In the genomic region with DNA sequence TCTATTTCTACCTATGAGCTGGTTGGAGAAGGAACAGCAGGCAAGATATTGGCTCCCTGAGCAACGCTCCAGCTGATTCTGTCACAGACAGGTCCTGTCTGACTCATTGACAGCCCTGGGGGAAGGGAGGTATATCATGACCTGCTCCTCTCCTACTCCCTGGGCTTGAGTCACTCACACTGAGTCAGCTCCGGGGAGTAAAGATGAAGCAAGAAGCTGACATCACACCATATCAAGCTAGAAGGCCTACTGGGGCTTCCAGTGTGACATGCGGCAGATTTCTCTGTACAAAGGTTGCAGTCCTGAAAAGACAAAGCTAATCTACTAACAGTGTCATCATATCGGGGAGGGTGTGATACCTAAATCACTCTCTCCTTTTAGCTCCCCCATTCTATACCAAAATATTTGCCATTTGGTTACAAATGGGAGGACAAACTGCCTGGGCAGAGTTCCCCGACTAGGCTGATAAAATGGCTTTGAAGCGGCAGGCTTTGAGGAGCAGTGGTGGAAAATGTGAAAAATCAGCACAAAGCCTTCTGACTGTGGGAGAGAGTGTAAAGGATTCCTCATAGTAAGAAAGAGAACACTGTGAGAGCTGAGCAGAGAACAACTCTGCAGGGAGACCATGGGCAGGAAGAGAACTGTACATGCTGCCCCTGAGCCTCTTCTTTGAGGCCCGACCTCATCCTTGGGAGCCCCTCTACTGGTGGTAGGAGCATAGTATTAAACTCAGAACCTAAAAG, we compare ENCODE assay signal across 9 cellular contexts. TPM values are rescaled to one million over a fixed set of nuclear protein-coding genes. Genes with fewer than 3 reads are reported as not detected.
DNase-seq lines count a peak whose midpoint lies in the region; ATAC-seq lines count a peak whose summit lies in the region.
"Had no signal": no experiment of that assay in that cellular context is flagged by ENCODE, and none has a peak within 500 bp of the region (broad histone marks: within the 10 kb centered on the region; RNA-seq: fewer than 3 reads in every experiment).

No MANE protein-coding gene starts in this region.

- peak overlapping the region; percentile 63 to 65 for H3K27ac ChIP-seq in mucosa of rectum (ENCODE audit: low read depth in 2 of 2, low read length in 2 of 2)
- H3K27ac ChIP-seq: BLaER1 had no signal

- no peaks in the 10 kb centered on the region for H3K9me3 ChIP-seq in mucosa of rectum (ENCODE audit: control insufficient read depth in 2 of 2, low read length in 2 of 2)
- H3K9me3 ChIP-seq: BLaER1 had no signal

- H3K36me3 ChIP-seq in mucosa of rectum (ENCODE audit: control insufficient read depth in 2 of 2, insufficient read depth in 2 of 2, low read length in 2 of 2): peaks cover 67 to 71% of the 10 kb centered on the region in 2 donors

- H3K27me3 ChIP-seq in mucosa of rectum (ENCODE audit: control insufficient read depth in 2 of 2, insufficient read depth in 2 of 2, low read length in 2 of 2): no peaks in the 10 kb centered on the region
- H3K27me3 ChIP-seq: BLaER1 had no signal

- peaks cover 0 to 14% of the 10 kb centered on the region in 2 donors for H3K4me1 ChIP-seq in mucosa of rectum (ENCODE audit: control insufficient read depth in 2 of 2, insufficient read depth in 2 of 2, low read length in 2 of 2)

- no peak overlapping the region for H3K4me3 ChIP-seq in mucosa of rectum (ENCODE audit: low read length in 2 of 2)
- H3K4me3 ChIP-seq: BLaER1 had no signal

- DNase-seq in NK-92 treated with Interleukin-12 subunit alpha and Interleukin-12 subunit beta, amount 100 ng/mL, for 24 hours (lab: John Stamatoyannopoulos, UW): peak; percentile 87
- DNase-seq in NK-92 (lab: John Stamatoyannopoulos, UW; ENCODE audit: unreplicated experiment) (no peak), dermis microvascular lymphatic vessel endothelial cell (ENCODE audit: low read depth in 2 of 2) (peak; percentile 60 to 96)
- peak; percentile 40 to 90 for DNase-seq in activated CD4-positive, alpha-beta T cell treated with anti-CD3 and anti-CD28 coated beads, Interleukin-2, amount 50 U/mL, for 24 hours (ENCODE audit: low read depth in 1 of 2, low spot score in 1 of 2)
- peak; percentile 84 for DNase-seq in stimulated activated CD8-positive, alpha-beta memory T cell treated with anti-CD3 and anti-CD28 coated beads, Interleukin-4, amount 100 ng/mL, for 48 hours

- ATAC-seq in GM18858 (IDR thresholded peaks at IDR 0.05; ENCODE audit: unreplicated experiment): no peak
- no peak for ATAC-seq in HG03045 (IDR thresholded peaks at IDR 0.05; ENCODE audit: unreplicated experiment)

- H3K9ac ChIP-seq in mucosa of rectum (ENCODE audit: low read depth in 1 of 2, low read length in 2 of 2): peak overlapping the region in 1 of 2 donors; percentile 27
- H3K9ac ChIP-seq: BLaER1 had no signal

RNA-seq across cellular contexts. Expression of a gene that starts 15.5 kb away (rescaled TPM):
- 29.7 and 38.1 TPM in 2 replicates for total RNA-seq in dermis microvascular lymphatic vessel endothelial cell

RNA-seq across cellular contexts. Expression of a gene that starts 29.7 kb away (rescaled TPM):
- total RNA-seq in dermis microvascular lymphatic vessel endothelial cell: 5.8 and 9.7 TPM in 2 replicates

RNA-seq across cellular contexts. Expression of a gene that starts 35.3 kb away (rescaled TPM):
- 40.7 and 48.7 TPM in 2 replicates for total RNA-seq in dermis microvascular lymphatic vessel endothelial cell

RNA-seq across cellular contexts. Expression of a gene that starts 57.2 kb away (rescaled TPM):
- total RNA-seq in dermis microvascular lymphatic vessel endothelial cell: 192 and 200 TPM in 2 replicates
